ENCODE assay signal across 8 cellular contexts in genomic region chr15:75452364-75452967, GRCh38. TPM values are rescaled to one million over a fixed set of nuclear protein-coding genes. Genes with fewer than 3 reads are reported as not detected.
DNase-seq lines count a peak whose midpoint lies in the region; ATAC-seq and TF ChIP-seq lines count a peak whose summit lies in the region.

No MANE protein-coding gene starts in this region.

- H3K4me2 ChIP-seq in GM23248 (ENCODE audit: unreplicated experiment) = peak overlapping the region; percentile 99

- peak overlapping the region; percentile 83 for H3K9ac ChIP-seq in GM23248

- 0 to 1% methylated on average over 19 of the region's 19 CpGs for WGBS in GM23248 (ENCODE audit: low coverage in 1 of 2, low lambda C conversion rate in 2 of 2, missing lambda C conversion rate in 2 of 2), 2 experiments

- H3K4me3 Mint-ChIP-seq in chondrocyte (ENCODE audit: unreplicated experiment) = peak overlapping the region; percentile 92

- H3K27ac ChIP-seq in 22Rv1 = peak overlapping the region; percentile 98
- peak overlapping the region; percentile 90 for H3K27ac ChIP-seq in GM23248

- TF ChIP-seq CTCF in 22Rv1 (IDR thresholded peaks at IDR 0.05) = no peak
- TF ChIP-seq CTCF in chondrocyte (IDR thresholded peaks at IDR 0.05) = no peak

- no peaks in the 10 kb centered on the region for H3K36me3 Mint-ChIP-seq in chondrocyte (ENCODE audit: low read depth)

- peaks cover 28% of the 10 kb centered on the region for H3K4me1 ChIP-seq in GM23248 (ENCODE audit: insufficient read depth)

- DNase-seq in GM23248 (peak; percentile 95), NCI-H446 treated with DMSO at 0.1 percent for 48 hours (lab: John Stamatoyannopoulos, UW) (peak; percentile 62), chondrocyte (ENCODE audit: low spot score) (no peak), left colon (peak; percentile 90 to 91)
- peak; percentile 63 for DNase-seq in activated CD4-positive, alpha-beta T cell treated with anti-CD3 and anti-CD28 coated beads for 1 hour
- DNase-seq in stimulated activated CD4-positive, alpha-beta T cell treated with anti-CD3 and anti-CD28 coated beads, Interleukin-1b, Interleukin-23, amount 100 ng/mL, for 48 hours = peak; percentile 85

- ATAC-seq in left colon = peak; percentile 31
- ATAC-seq in HG03460 (IDR thresholded peaks at IDR 0.05; ENCODE audit: unreplicated experiment) = no peak

- H3K27me3 Mint-ChIP-seq in chondrocyte (ENCODE audit: low read depth) = no peaks in the 10 kb centered on the region

- peak overlapping the region; percentile 96 for H3K27ac Mint-ChIP-seq in chondrocyte (ENCODE audit: unreplicated experiment)

- peaks cover 50% of the 10 kb centered on the region for H3F3A ChIP-seq in GM23248 (ENCODE audit: insufficient read depth)

- H3K36me3 ChIP-seq in GM23248 (ENCODE audit: low read depth) = no peaks in the 10 kb centered on the region

- in situ Hi-C loops in GM23248 (cut with MboI) = no loop called here

- H3K4me1 Mint-ChIP-seq in chondrocyte (ENCODE audit: low read depth) = peaks cover 39% of the 10 kb centered on the region

- peaks cover 39% of the 10 kb centered on the region for H3K79me2 ChIP-seq in GM23248 (ENCODE audit: insufficient read depth)

- peak overlapping the region; percentile 85 for H3K4me3 ChIP-seq in GM23248

- no peaks in the 10 kb centered on the region for H3K9me3 ChIP-seq in GM23248 (ENCODE audit: low read depth)

- no peaks in the 10 kb centered on the region for H4K20me1 ChIP-seq in GM23248 (ENCODE audit: insufficient read depth)

- H2AFZ ChIP-seq in GM23248 = peak overlapping the region; percentile 76

- H3K27me3 ChIP-seq in GM23248 (replicated peaks; ENCODE audit: insufficient read depth) = no peaks in the 10 kb centered on the region

- H3K9me3 Mint-ChIP-seq in chondrocyte (ENCODE audit: low read depth) = no peaks in the 10 kb centered on the region

- intact Hi-C loops in left colon (cut with DNase I, micrococcal nuclease) = no loop called here

- H3K9me2 ChIP-seq in GM23248 (ENCODE audit: insufficient read depth) = no peaks in the 10 kb centered on the region

RNA-seq across cellular contexts. Expression of gene SIN3A, which starts 1.0 kb away (rescaled TPM):
- 27.7 and 34.8 TPM in 2 replicates for total RNA-seq in GM23248 (2014; rRNA removed; shearing (Covaris generic))
- polyA plus RNA-seq in GM23248 (2016; fragmentation: Nextera tagmentation; extraction: Ambion mirVana) = 11.7 and 13.9 TPM in 2 replicates
- total RNA-seq in chondrocyte (39.3 to 50.9 TPM (median 44.9 TPM) in 3 replicates), left colon (10 to 100 TPM; 45.7 to 56.1 TPM)
